ENCODE assay signal across 14 cellular contexts in genomic region chr1:179813626-179814351, GRCh38.
A peak's percentile ranks its signal among the peaks of the same experiment; 100 is the strongest.
DNase-seq lines count a peak whose midpoint lies in the region; ATAC-seq, FAIRE-seq and TF ChIP-seq lines count a peak whose summit lies in the region.
"Had no signal": no experiment of that assay in that cellular context is flagged by ENCODE, and none has a peak within 500 bp of the region (broad histone marks: within the 10 kb centered on the region; RNA-seq: fewer than 3 reads in every experiment).

No MANE protein-coding gene starts in this region.

- H3K4me3 ChIP-seq in CD4-positive, CD25-positive, alpha-beta regulatory T cell (ENCODE audit: low read depth, low read length) = no peak overlapping the region
- no peak overlapping the region for H3K4me3 ChIP-seq in KMS-11 (IDR thresholded peaks at IDR 0.05; ENCODE audit: insufficient read depth, low read depth, low read length)
- H3K4me3 ChIP-seq in neuron (ENCODE audit: low read length) = no peak overlapping the region
- H3K4me3 ChIP-seq in small intestine (ENCODE audit: low read depth in 1 of 2, low read length in 2 of 2) = no peak overlapping the region
- H3K4me3 ChIP-seq: lung had no signal

- intact Hi-C loops in dendritic cell treated with granulocyte-macrophage colony-stimulating factor and Interleukin-4, amounts not matched to agents 40 ng/mL and 50 ng/mL, for 4 days (cut with micrococcal nuclease) = no loop called here

- H3K36me3 Mint-ChIP-seq in CD4-positive, CD25-positive, alpha-beta regulatory T cell = no peaks in the 10 kb centered on the region
- H3K36me3 Mint-ChIP-seq in dendritic cell treated with granulocyte-macrophage colony-stimulating factor and Interleukin-4, amounts not matched to agents 40 ng/mL and 50 ng/mL, for 4 days (ENCODE audit: low read depth) = no peaks in the 10 kb centered on the region

- H3K79me2 ChIP-seq in KMS-11 (ENCODE audit: insufficient read depth, low read depth) = no peaks in the 10 kb centered on the region
- H3K79me2 ChIP-seq: parathyroid adenoma had no signal

- no peak for DNase-seq in CD4-positive, CD25-positive, alpha-beta regulatory T cell
- DNase-seq in small intestine = no peak
- no peak for DNase-seq in T-helper 1 cell
- no peak for DNase-seq in NCI-H1930 (lab: John Stamatoyannopoulos, UW)
- no peak for DNase-seq in kidney glomerular epithelial cell (lab: John Stamatoyannopoulos, UW)
- DNase-seq: activated CD8-positive, alpha-beta T cell treated with anti-CD3 and anti-CD28 coated beads for 36 hours; activated gamma-delta T cell; BE2C; EL had no signal

- H3K27ac Mint-ChIP-seq in CD4-positive, CD25-positive, alpha-beta regulatory T cell = peak overlapping the region in 1 of 3 donors; percentile 38
- H3K27ac Mint-ChIP-seq in dendritic cell treated with granulocyte-macrophage colony-stimulating factor and Interleukin-4, amounts not matched to agents 40 ng/mL and 50 ng/mL, for 4 days = no peak overlapping the region
- H3K27ac Mint-ChIP-seq: activated CD8-positive, alpha-beta T cell treated with anti-CD3 and anti-CD28 coated beads for 36 hours had no signal

- H3K9me3 Mint-ChIP-seq in CD4-positive, CD25-positive, alpha-beta regulatory T cell = no peaks in the 10 kb centered on the region
- H3K9me3 Mint-ChIP-seq in dendritic cell treated with granulocyte-macrophage colony-stimulating factor and Interleukin-4, amounts not matched to agents 40 ng/mL and 50 ng/mL, for 4 days = no peaks in the 10 kb centered on the region
- H3K9me3 Mint-ChIP-seq: activated CD8-positive, alpha-beta T cell treated with anti-CD3 and anti-CD28 coated beads for 36 hours had no signal

- no peaks in the 10 kb centered on the region for H3K36me3 ChIP-seq in CD4-positive, CD25-positive, alpha-beta regulatory T cell (ENCODE audit: control insufficient read depth, insufficient read depth, low read length)
- H3K36me3 ChIP-seq in KMS-11 (ENCODE audit: insufficient read depth) (no peaks in the 10 kb centered on the region), neuron (ENCODE audit: insufficient read depth, low read length) (no peaks in the 10 kb centered on the region), small intestine (ENCODE audit: control insufficient read depth in 2 of 2, insufficient read depth in 2 of 2, low read length in 2 of 2) (no peaks in the 10 kb centered on the region)

- H3K9me3 ChIP-seq in CD4-positive, CD25-positive, alpha-beta regulatory T cell (ENCODE audit: control insufficient read depth in 2 of 2, low read length in 2 of 2) = no peaks in the 10 kb centered on the region
- H3K9me3 ChIP-seq in neuron (ENCODE audit: low read length) (no peaks in the 10 kb centered on the region), small intestine (ENCODE audit: control insufficient read depth, low read depth) (no peaks in the 10 kb centered on the region)
- H3K9me3 ChIP-seq: BE2C had no signal

- H3K27me3 ChIP-seq in CD4-positive, CD25-positive, alpha-beta regulatory T cell (ENCODE audit: control insufficient read depth, insufficient read depth, low read length) = no peaks in the 10 kb centered on the region
- no peaks in the 10 kb centered on the region for H3K27me3 ChIP-seq in KMS-11 (ENCODE audit: insufficient read depth, low read depth)
- peaks cover 33% of the 10 kb centered on the region for H3K27me3 ChIP-seq in neuron (ENCODE audit: insufficient read depth, low read length)
- H3K27me3 ChIP-seq in small intestine (ENCODE audit: control insufficient read depth in 2 of 2, insufficient read depth in 2 of 2, low read length in 2 of 2) = no peaks in the 10 kb centered on the region
- H3K27me3 ChIP-seq: BE2C had no signal

- H3K4me1 ChIP-seq in CD4-positive, CD25-positive, alpha-beta regulatory T cell (ENCODE audit: control insufficient read depth, insufficient read depth, low read length, poor library complexity, severe bottlenecking) = peaks cover 17% of the 10 kb centered on the region
- H3K4me1 ChIP-seq in KMS-11 (ENCODE audit: low read depth, poor library complexity, severe bottlenecking) (peaks cover 5% of the 10 kb centered on the region), neuron (ENCODE audit: insufficient read depth, low read length) (peaks cover 16% of the 10 kb centered on the region), small intestine (ENCODE audit: control insufficient read depth in 2 of 2, insufficient read depth in 1 of 2, low read depth in 1 of 2, low read length in 1 of 2) (peaks cover 0 to 2% of the 10 kb centered on the region in 2 donors)
- H3K4me1 ChIP-seq: parathyroid adenoma had no signal

- TF ChIP-seq CTCF in KMS-11 (conservative IDR thresholded peaks at IDR 0.05; ENCODE audit: low read depth, low read length) = no peak

- H3K9ac ChIP-seq in KMS-11 = no peak overlapping the region
- H3K9ac ChIP-seq: parathyroid adenoma had no signal

- no peak for FAIRE-seq in small intestine (lab: Jason Lieb, UNC)

- H4K20me1 ChIP-seq in KMS-11 (ENCODE audit: insufficient read depth) = no peaks in the 10 kb centered on the region

- no peak for ATAC-seq in CD4-positive, CD25-positive, alpha-beta regulatory T cell (ENCODE audit: low read depth in 2 of 2)

- H3K4me2 ChIP-seq in KMS-11 = no peak overlapping the region

- peak overlapping the region; percentile 81; the same call in 1 of the 2 replicates for H2AFZ ChIP-seq in KMS-11 (ENCODE audit: low read depth)
- peak overlapping the region; percentile 78 for H2AFZ ChIP-seq in neuron (ENCODE audit: low read depth, low read length)

- H3K4me1 Mint-ChIP-seq in CD4-positive, CD25-positive, alpha-beta regulatory T cell = peaks cover 0 to 26% (median 12%) of the 10 kb centered on the region in 4 donors
- peaks cover 18% of the 10 kb centered on the region for H3K4me1 Mint-ChIP-seq in dendritic cell treated with granulocyte-macrophage colony-stimulating factor and Interleukin-4, amounts not matched to agents 40 ng/mL and 50 ng/mL, for 4 days (ENCODE audit: low read depth)

- WGBS in small intestine, 3 donors = 88 to 92% (median 90%) methylated on average over 25 of the region's 25 CpGs

- H3K4me3 Mint-ChIP-seq in CD4-positive, CD25-positive, alpha-beta regulatory T cell = peak overlapping the region in 3 of 4 donors; percentile 90 to 97 (median 95)
- peak overlapping the region; percentile 1 for H3K4me3 Mint-ChIP-seq in dendritic cell treated with granulocyte-macrophage colony-stimulating factor and Interleukin-4, amounts not matched to agents 40 ng/mL and 50 ng/mL, for 4 days

- H3K27ac ChIP-seq in CD4-positive, CD25-positive, alpha-beta regulatory T cell (ENCODE audit: insufficient read depth, low read length, poor library complexity, severe bottlenecking) = no peak overlapping the region
- no peak overlapping the region for H3K27ac ChIP-seq in KMS-11
- H3K27ac ChIP-seq in small intestine (ENCODE audit: low read depth in 1 of 2, low read length in 1 of 2) = no peak overlapping the region
- H3K27ac ChIP-seq: parathyroid adenoma had no signal

- H3K27me3 Mint-ChIP-seq in CD4-positive, CD25-positive, alpha-beta regulatory T cell = peaks cover 14% of the 10 kb centered on the region
- H3K27me3 Mint-ChIP-seq in dendritic cell treated with granulocyte-macrophage colony-stimulating factor and Interleukin-4, amounts not matched to agents 40 ng/mL and 50 ng/mL, for 4 days = peaks cover 45% of the 10 kb centered on the region
